In the genomic region with DNA sequence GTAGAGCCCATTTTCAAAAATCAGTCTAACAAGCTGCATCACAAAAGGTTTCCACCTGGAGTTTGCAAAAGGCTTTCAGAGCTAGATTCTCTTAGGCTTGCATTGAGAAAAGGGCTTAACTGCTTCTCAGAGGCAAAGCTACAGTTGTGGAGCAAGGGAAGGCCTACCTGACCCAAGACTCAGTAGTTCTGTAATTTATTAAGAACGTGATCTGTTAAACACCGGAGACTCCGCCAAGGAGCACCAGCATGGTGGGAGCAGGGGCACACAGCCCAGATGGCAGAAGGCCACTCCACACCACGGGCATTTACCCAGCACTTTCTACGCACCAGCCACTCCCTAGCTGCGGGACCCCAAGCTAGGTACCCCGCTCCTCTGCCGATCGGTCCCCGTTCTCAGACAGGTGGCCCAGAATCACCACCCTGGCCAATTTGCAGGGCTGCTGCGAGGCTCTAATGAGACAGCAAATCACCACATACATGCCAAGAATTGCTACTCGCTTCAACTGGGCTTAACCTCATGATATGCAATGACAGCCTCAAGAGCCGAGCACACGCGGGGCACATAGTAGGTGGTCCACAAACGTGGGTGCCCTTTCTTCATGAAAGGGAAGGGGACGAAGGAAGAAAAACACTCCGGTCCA, we compare ENCODE assay signal across 8 cellular contexts. TPM values are rescaled to one million over a fixed set of nuclear protein-coding genes. Genes with fewer than 3 reads are reported as not detected.
DNase-seq lines count a peak whose midpoint lies in the region; ATAC-seq and TF ChIP-seq lines count a peak whose summit lies in the region.

No MANE protein-coding gene starts in this region.

- peaks cover 13% of the 10 kb centered on the region for H3K23me2 ChIP-seq in H9 (ENCODE audit: insufficient read length, low read depth, low read length, poor library complexity, severe bottlenecking)

- WGBS in H9 (ENCODE audit: extremely low coverage, insufficient read length, low lambda C conversion rate) = no CpG with 5 or more reads among the region's 18 CpGs
- 32 to 43% (median 39%) methylated on average over 16 to 18 of the region's 18 CpGs for WGBS in spleen, 5 donors

- no peak overlapping the region for H3K14ac ChIP-seq in H9 (ENCODE audit: insufficient read depth, low read length)

- H3K4me1 ChIP-seq in ACC112 (ENCODE audit: control insufficient read depth, insufficient read depth, low read length, unreplicated experiment) (peaks cover 23% of the 10 kb centered on the region), H9 (ENCODE audit: insufficient read depth, low read length) (peaks cover 6% of the 10 kb centered on the region; the same call in 1 of the 2 replicates), spleen (peaks cover 24 to 71% (median 63%) of the 10 kb centered on the region in 6 donors)

- H3K79me2 ChIP-seq in ACC112 (ENCODE audit: control insufficient read depth, insufficient read depth, low read length, unreplicated experiment) = peaks cover 16% of the 10 kb centered on the region
- H3K79me2 ChIP-seq in H9 (ENCODE audit: insufficient read depth, low read length) = peaks cover 22% of the 10 kb centered on the region; the same call in 1 of the 2 replicates

- DNase-seq in H9 = no peak
- DNase-seq in spleen = peak; percentile 82
- no peak for DNase-seq in NK-92 treated with Interleukin-12 subunit alpha and Interleukin-12 subunit beta, amount 100 ng/mL, for 24 hours (lab: John Stamatoyannopoulos, UW)
- no peak for DNase-seq in MV-4-11 (lab: John Stamatoyannopoulos, UW)

- H4K20me1 ChIP-seq in H9 (ENCODE audit: control insufficient read depth, insufficient read depth, insufficient read length) = no peaks in the 10 kb centered on the region

- H3K9me3 ChIP-seq in H9 (ENCODE audit: control insufficient read depth, low read depth, low read length) = no peaks in the 10 kb centered on the region
- H3K9me3 ChIP-seq in spleen = no peaks in the 10 kb centered on the region

- H3K27me3 ChIP-seq in ACC112 (ENCODE audit: insufficient read depth, low read length) (no peaks in the 10 kb centered on the region), H9 (ENCODE audit: insufficient read depth, low read length) (no peaks in the 10 kb centered on the region), spleen (replicated peaks in 1 of 7) (no peaks in the 10 kb centered on the region)

- peak overlapping the region; percentile 57 for H3K9ac ChIP-seq in H9 (ENCODE audit: extremely low read depth, insufficient read length, low read length)

- H3K9me3 Mint-ChIP-seq in H9 = no peaks in the 10 kb centered on the region; a peak in 1 of 5 replicates
- no peaks in the 10 kb centered on the region for H3K9me3 Mint-ChIP-seq in activated naive CD4-positive, alpha-beta T cell treated with anti-CD3 and anti-CD28 coated beads, Interleukin-2, amount 50 U/mL, for 24 hours

- H3K4me2 ChIP-seq in H9 (ENCODE audit: insufficient read depth, insufficient read length, low read length) = peak overlapping the region; percentile 82

- no peak overlapping the region for H3T11ph ChIP-seq in H9 (ENCODE audit: low read length)

- H3K4me3 ChIP-seq in ACC112 (ENCODE audit: low read depth, low read length) = peak overlapping the region; percentile 93
- H3K4me3 ChIP-seq in iPS-11a (ENCODE audit: low read depth, low read length) = peak overlapping the region; percentile 78
- H3K4me3 ChIP-seq in spleen = peak overlapping the region; percentile 72 to 99 (median 85)

- peak overlapping the region; percentile 74 for H2AFZ ChIP-seq in ACC112 (ENCODE audit: low read length, unreplicated experiment)
- H2AFZ ChIP-seq in H9 (ENCODE audit: low read length) = no peak overlapping the region

- no peak overlapping the region for H3K27ac ChIP-seq in ACC112 (ENCODE audit: low read depth, low read length)
- H3K27ac ChIP-seq in H9 (ENCODE audit: insufficient read length, low read depth, low read length) = no peak overlapping the region
- H3K27ac ChIP-seq in spleen = peak overlapping the region; percentile 60 to 99 (median 98)

- H3K36me3 Mint-ChIP-seq in H9 (ENCODE audit: insufficient read depth in 1 of 3, low read depth in 3 of 3) = no peaks in the 10 kb centered on the region; a peak in 1 of 7 replicates
- H3K36me3 Mint-ChIP-seq in activated naive CD4-positive, alpha-beta T cell treated with anti-CD3 and anti-CD28 coated beads, Interleukin-2, amount 50 U/mL, for 24 hours = no peaks in the 10 kb centered on the region

- TF ChIP-seq CTCF in H9 (conservative IDR thresholded peaks at IDR 0.05) = no peak
- TF ChIP-seq CTCF in spleen (IDR thresholded peaks at IDR 0.05 in 8 of 11, conservative IDR thresholded peaks at IDR 0.05 in 3 of 11) = no peak

- H2AK5ac ChIP-seq in H9 (ENCODE audit: insufficient read length, low read length) = no peak overlapping the region

- no peak for TF ChIP-seq POLR2A in spleen (IDR thresholded peaks at IDR 0.05)

- no peak overlapping the region for H4K8ac ChIP-seq in H9 (replicated peaks; ENCODE audit: insufficient read length, low read depth, low read length)

- H3K27ac Mint-ChIP-seq in H9 = peak overlapping the region; percentile 79 to 87 (median 82); a peak in 5 of 7 replicates
- peak overlapping the region; percentile 10 for H3K27ac Mint-ChIP-seq in activated naive CD4-positive, alpha-beta T cell treated with anti-CD3 and anti-CD28 coated beads, Interleukin-2, amount 50 U/mL, for 24 hours

- intact Hi-C loops in spleen (cut with DNase I; ENCODE audit: low total_unique reads) = no loop called here

- no peak overlapping the region for H3K18ac ChIP-seq in H9 (ENCODE audit: insufficient read length, low read depth, low read length)

- peaks cover 7% of the 10 kb centered on the region for H3K79me1 ChIP-seq in H9 (ENCODE audit: insufficient read depth, low read depth, low read length, poor library complexity, severe bottlenecking)

- H3K56ac ChIP-seq in H9 (ENCODE audit: insufficient read length, low read depth, low read length) = no peak overlapping the region

- no peaks in the 10 kb centered on the region; the same call in 1 of the 2 replicates for H3K27me3 Mint-ChIP-seq in H9 (ENCODE audit: low read depth)
- H3K27me3 Mint-ChIP-seq in activated naive CD4-positive, alpha-beta T cell treated with anti-CD3 and anti-CD28 coated beads, Interleukin-2, amount 50 U/mL, for 24 hours = no peaks in the 10 kb centered on the region

- H4K5ac ChIP-seq in H9 (ENCODE audit: insufficient read length, low read depth, low read length) = no peak overlapping the region

- H3K4me3 Mint-ChIP-seq in H9 = peak overlapping the region; percentile 83 to 95
- peak overlapping the region; percentile 86 for H3K4me3 Mint-ChIP-seq in activated naive CD4-positive, alpha-beta T cell treated with anti-CD3 and anti-CD28 coated beads, Interleukin-2, amount 50 U/mL, for 24 hours

- no peak for ATAC-seq in GM21529 (IDR thresholded peaks at IDR 0.05; ENCODE audit: unreplicated experiment)

- H2BK120ac ChIP-seq in H9 (ENCODE audit: low read depth, low read length, poor library complexity, severe bottlenecking) = no peak overlapping the region

- no peaks in the 10 kb centered on the region for H3K36me3 ChIP-seq in ACC112 (ENCODE audit: insufficient read depth, low read length)
- peaks cover 0 to 6% (median 0%) of the 10 kb centered on the region in 6 donors for H3K36me3 ChIP-seq in spleen

- H3K4ac ChIP-seq in H9 (ENCODE audit: low read depth, low read length) = no peak overlapping the region

- no peak overlapping the region for H3K23ac ChIP-seq in H9 (ENCODE audit: insufficient read length, low read depth, low read length)

- no peak overlapping the region for H2BK20ac ChIP-seq in H9 (ENCODE audit: low read depth, low read length, poor library complexity, severe bottlenecking)

- H2BK15ac ChIP-seq in H9 (ENCODE audit: low read depth, low read length) = no peak overlapping the region

- H4K91ac ChIP-seq in H9 (ENCODE audit: insufficient read length, low read depth, low read length) = no peak overlapping the region

- H2BK5ac ChIP-seq in H9 (ENCODE audit: insufficient read length, low read length) = no peak overlapping the region

- no peak overlapping the region for H2BK12ac ChIP-seq in H9 (ENCODE audit: insufficient read length, low read depth, low read length)

- H3K4me1 Mint-ChIP-seq in H9 = peaks cover 43 to 55% of the 10 kb centered on the region in 2 experiments
- H3K4me1 Mint-ChIP-seq in activated naive CD4-positive, alpha-beta T cell treated with anti-CD3 and anti-CD28 coated beads, Interleukin-2, amount 50 U/mL, for 24 hours = peaks cover 28% of the 10 kb centered on the region

RNA-seq across cellular contexts. Expression of gene ITPK1, which starts 1.5 kb away (rescaled TPM):
- total RNA-seq in H9 (2021) = 89.5 and 92.7 TPM in 2 replicates
- total RNA-seq in spleen = 100 to 1,000 TPM in 1 of 7 donors, 10 to 100 TPM in 6; 63.8 to 123 (median 75.6) TPM
- polyA plus RNA-seq in spleen = 10 to 100 TPM; 22.9 to 46.0 (median 23.9) TPM

Comparison
In these comparisons a context has a peak if more than half of its experiments do, and no peak if none do; other contexts are left out.
1. H3K27ac ChIP-seq: peak in spleen (8 of 8); none in ACC112 (single experiment) and H9 (single experiment).
2. Peak in every context shown above with its lines, with median percentiles within 50 percentile points of each other: H3K4me3 ChIP-seq.